ENCODE assay signal across 1 cellular context in genomic region chr10:87435295-87435826, GRCh38.
TF ChIP-seq lines count a peak whose summit lies in the region.

No MANE protein-coding gene starts in this region.

TF ChIP-seq in K562, 482 proteins besides CTCF, POLR2A, EP300 and RAD21:
- peak; percentile 53; the same call in 1 of the 2 replicates for TF ChIP-seq ZBTB40 (IDR thresholded peaks at IDR 0.05)
- TF ChIP-seq ZBTB40 (CRISPR knock-in tag; IDR thresholded peaks at IDR 0.05), result peak; percentile 25; the same call in 1 of the 2 replicates
- TF ChIP-seq HMBOX1 (IDR thresholded peaks at IDR 0.05), result peak; percentile 69
